8 cellular contexts compared by ENCODE assay signal in genomic region chr5:83473344-83474169, GRCh38. TPM values are rescaled to one million over a fixed set of nuclear protein-coding genes. Genes with fewer than 3 reads are reported as not detected.
DNase-seq lines count a peak whose midpoint lies in the region; ATAC-seq and TF ChIP-seq lines count a peak whose summit lies in the region.

No MANE protein-coding gene starts in this region.

- H3K27me3 ChIP-seq in RWPE2 (ENCODE audit: insufficient read depth, poor library complexity, severe bottlenecking) (peaks cover 54% of the 10 kb centered on the region), parathyroid adenoma (ENCODE audit: control insufficient read depth, insufficient read depth, low read length) (no peaks in the 10 kb centered on the region)

- TF ChIP-seq CTCF in RWPE2 (IDR thresholded peaks at IDR 0.05; ENCODE audit: poor library complexity, severe bottlenecking) (peak; percentile 97), parathyroid adenoma (IDR thresholded peaks at IDR 0.05) (peak; percentile 40)

- TF ChIP-seq EP300 in Ishikawa (IDR thresholded peaks at IDR 0.05; ENCODE audit: borderline replicate concordance): no peak; the same call in 1 of the 2 replicates

- peak; percentile 70 for TF ChIP-seq RAD21 in Ishikawa (IDR thresholded peaks at IDR 0.05; ENCODE audit: low read depth)

- H3K79me2 ChIP-seq in parathyroid adenoma: no peaks in the 10 kb centered on the region

- intact Hi-C loops in left ventricle myocardium superior (cut with micrococcal nuclease): no loop called here

- DNase-seq in GM04503 (ENCODE audit: low read depth): peak; percentile 87
- peak; percentile 82 for DNase-seq in RWPE2 (ENCODE audit: low spot score)
- DNase-seq in anterior cingulate cortex (lab: John Stamatoyannopoulos, UW): peak; percentile 17 to 90 (median 78)
- peak; percentile 90 for DNase-seq in left ventricle myocardium superior

- peak overlapping the region; percentile 53 for H3K27ac ChIP-seq in RWPE2 (ENCODE audit: poor library complexity, severe bottlenecking)
- no peak overlapping the region for H3K27ac ChIP-seq in parathyroid adenoma

- H3K36me3 ChIP-seq in RWPE2 (ENCODE audit: low read depth) (no peaks in the 10 kb centered on the region), parathyroid adenoma (ENCODE audit: control insufficient read depth, insufficient read depth, low read length) (no peaks in the 10 kb centered on the region)

- no peak overlapping the region for H3K9ac ChIP-seq in parathyroid adenoma

- H3K9me3 ChIP-seq in RWPE2 (ENCODE audit: severe bottlenecking): no peaks in the 10 kb centered on the region
- H3K9me3 ChIP-seq in parathyroid adenoma (ENCODE audit: control insufficient read depth, low read length): no peaks in the 10 kb centered on the region

- H3K4me2 ChIP-seq in parathyroid adenoma (ENCODE audit: low read length): peak overlapping the region; percentile 34

- ATAC-seq in GM21825 (IDR thresholded peaks at IDR 0.05; ENCODE audit: unreplicated experiment) (peak; percentile 66), RWPE2 (ENCODE audit: low read depth) (peak; percentile 70), left ventricle myocardium superior (peak; percentile 82), GM18520 (IDR thresholded peaks at IDR 0.05; ENCODE audit: unreplicated experiment) (no peak)

- peaks cover 11% of the 10 kb centered on the region for H3K4me1 ChIP-seq in RWPE2 (ENCODE audit: insufficient read depth, poor library complexity, severe bottlenecking)
- peaks cover 2% of the 10 kb centered on the region for H3K4me1 ChIP-seq in parathyroid adenoma

- peak overlapping the region; percentile 66 for H2AFZ ChIP-seq in parathyroid adenoma

- H3K4me3 ChIP-seq in RWPE2 (ENCODE audit: severe bottlenecking) (peak overlapping the region; percentile 34), parathyroid adenoma (ENCODE audit: low read depth, low read length) (peak overlapping the region; percentile 13)

TF ChIP-seq in Ishikawa, 13 proteins besides CTCF, POLR2A, EP300 and RAD21:
- TF ChIP-seq CREB1 (IDR thresholded peaks at IDR 0.05; ENCODE audit: low read depth) (no peak), MAX (IDR thresholded peaks at IDR 0.05) (peak; percentile 58; the same call in 1 of the 2 replicates), EGR1 (IDR thresholded peaks at IDR 0.05) (no peak), TEAD4 (IDR thresholded peaks at IDR 0.05) (0 out of 2 replicates have a peak, but pooled peaks have one; percentile 8), USF1 (IDR thresholded peaks at IDR 0.05) (no peak), TAF1 (IDR thresholded peaks at IDR 0.05; ENCODE audit: low read depth) (no peak), NFIC (IDR thresholded peaks at IDR 0.05) (no peak), CEBPB (IDR thresholded peaks at IDR 0.05) (peak; percentile 40; the same call in 1 of the 2 replicates), REST (IDR thresholded peaks at IDR 0.05; ENCODE audit: low read depth) (no peak), TCF12 (IDR thresholded peaks at IDR 0.05; ENCODE audit: low read depth) (no peak), FOXM1 (IDR thresholded peaks at IDR 0.05; ENCODE audit: borderline replicate concordance, low read depth) (no peak), ZBTB7A (IDR thresholded peaks at IDR 0.05; ENCODE audit: low read depth) (no peak), YY1 (IDR thresholded peaks at IDR 0.05; ENCODE audit: low read depth) (no peak)

RNA-seq across cellular contexts. Expression of gene VCAN, which starts 2.0 kb away (rescaled TPM):
- total RNA-seq in left ventricle myocardium superior: 16.9 TPM
